Comparison of ENCODE assay signal across 32 cellular contexts in genomic region chr7:70460562-70460961, GRCh38.
"Had no signal": no experiment of that assay in that cellular context is flagged by ENCODE, and none has a peak within 500 bp of the region (broad histone marks: within the 10 kb centered on the region; RNA-seq: fewer than 3 reads in every experiment).

No MANE protein-coding gene starts in this region.

- H3K9me3 Mint-ChIP-seq: activated CD4-positive, alpha-beta T cell treated with anti-CD3 and anti-CD28 coated beads, Interleukin-2, amount 10 ng/mL, durations not matched to agents 24 days and 14 days; activated naive CD8-positive, alpha-beta T cell treated with anti-CD3 and anti-CD28 coated beads, Interleukin-2, amount 10 ng/mL, durations not matched to agents 7 days and 5 days; activated T-cell treated with anti-CD3 and anti-CD28 coated beads, Interleukin-2, amount 50 U/mL, for 24 hours; activated T-cell treated with anti-CD3 and anti-CD28 coated beads, Interleukin-2, amount 50 U/mL, for 72 hours; brain; central memory CD8-positive, alpha-beta T cell; dendritic cell treated with granulocyte-macrophage colony-stimulating factor and Interleukin-4, amounts not matched to agents 40 ng/mL and 50 ng/mL, for 4 days; endodermal cell; T-helper 2 cell treated with Interferon-gamma antibody and Interleukin-4, amounts not matched to agents 5 μg/mL and 100 μg/mL, for 36 hours had no signal

- H3K27me3 ChIP-seq: ascending aorta, dorsolateral prefrontal cortex, esophagus muscularis mucosa, foreskin keratinocyte, gastrocnemius medialis had no signal

- H3K9me3 ChIP-seq: ascending aorta, esophagus muscularis mucosa, gastrocnemius medialis had no signal

- H3K27ac Mint-ChIP-seq: activated CD4-positive, alpha-beta memory T cell treated with anti-CD3 and anti-CD28 coated beads, Interleukin-2, amount 10 ng/mL, durations not matched to agents 7 days and 5 days; activated CD4-positive, alpha-beta T cell treated with anti-CD3 and anti-CD28 coated beads for 36 hours; activated CD4-positive, alpha-beta T cell treated with anti-CD3 and anti-CD28 coated beads, Interleukin-2, amount 10 ng/mL, durations not matched to agents 24 days and 14 days; activated naive CD4-positive, alpha-beta T cell treated with anti-CD3 and anti-CD28 coated beads, Interleukin-2, amount 10 ng/mL, durations not matched to agents 7 days and 5 days; activated naive CD4-positive, alpha-beta T cell treated with anti-CD3 and anti-CD28 coated beads, Interleukin-2, amount 50 U/mL, for 72 hours; activated naive CD8-positive, alpha-beta T cell treated with anti-CD3 and anti-CD28 coated beads, Interleukin-2, amount 10 ng/mL, durations not matched to agents 7 days and 5 days; activated T-cell treated with anti-CD3 and anti-CD28 coated beads, Interleukin-2, amount 50 U/mL, for 24 hours; activated T-cell treated with anti-CD3 and anti-CD28 coated beads, Interleukin-2, amount 50 U/mL, for 72 hours; brain; dendritic cell treated with granulocyte-macrophage colony-stimulating factor and Interleukin-4, amounts not matched to agents 40 ng/mL and 50 ng/mL, for 4 days; endodermal cell; T-helper 17 cell; T-helper 2 cell treated with Interferon-gamma antibody and Interleukin-4, amounts not matched to agents 5 μg/mL and 100 μg/mL, for 36 hours had no signal

- H3K4me1 ChIP-seq: ascending aorta, foreskin keratinocyte, gastrocnemius medialis had no signal

- H3K4me3 ChIP-seq: ascending aorta, coronary artery, dorsolateral prefrontal cortex, esophagus muscularis mucosa, gastrocnemius medialis had no signal

- H3K4me3 Mint-ChIP-seq: activated CD4-positive, alpha-beta memory T cell treated with anti-CD3 and anti-CD28 coated beads, Interleukin-2, amount 10 ng/mL, durations not matched to agents 7 days and 5 days; activated CD4-positive, alpha-beta T cell treated with anti-CD3 and anti-CD28 coated beads for 36 hours; activated CD4-positive, alpha-beta T cell treated with anti-CD3 and anti-CD28 coated beads, Interleukin-2, amount 10 ng/mL, durations not matched to agents 24 days and 14 days; activated naive CD4-positive, alpha-beta T cell treated with anti-CD3 and anti-CD28 coated beads, Interleukin-2, amount 10 ng/mL, durations not matched to agents 7 days and 5 days; activated naive CD8-positive, alpha-beta T cell treated with anti-CD3 and anti-CD28 coated beads, Interleukin-2, amount 10 ng/mL, durations not matched to agents 7 days and 5 days; activated T-cell treated with anti-CD3 and anti-CD28 coated beads, Interleukin-2, amount 50 U/mL, for 24 hours; activated T-cell treated with anti-CD3 and anti-CD28 coated beads, Interleukin-2, amount 50 U/mL, for 72 hours; brain; central memory CD8-positive, alpha-beta T cell; dendritic cell treated with granulocyte-macrophage colony-stimulating factor and Interleukin-4, amounts not matched to agents 40 ng/mL and 50 ng/mL, for 4 days; endodermal cell; T-helper 17 cell; T-helper 2 cell treated with Interferon-gamma antibody and Interleukin-4, amounts not matched to agents 5 μg/mL and 100 μg/mL, for 36 hours had no signal

- H3K27me3 Mint-ChIP-seq: activated CD4-positive, alpha-beta memory T cell treated with anti-CD3 and anti-CD28 coated beads, Interleukin-2, amount 10 ng/mL, durations not matched to agents 7 days and 5 days; activated CD4-positive, alpha-beta T cell treated with anti-CD3 and anti-CD28 coated beads for 36 hours; activated CD4-positive, alpha-beta T cell treated with anti-CD3 and anti-CD28 coated beads, Interleukin-2, amount 10 ng/mL, durations not matched to agents 24 days and 14 days; activated naive CD4-positive, alpha-beta T cell treated with anti-CD3 and anti-CD28 coated beads, Interleukin-2, amount 10 ng/mL, durations not matched to agents 7 days and 5 days; activated T-cell treated with anti-CD3 and anti-CD28 coated beads, Interleukin-2, amount 50 U/mL, for 24 hours; central memory CD8-positive, alpha-beta T cell; dendritic cell treated with granulocyte-macrophage colony-stimulating factor and Interleukin-4, amounts not matched to agents 40 ng/mL and 50 ng/mL, for 4 days; T-helper 17 cell had no signal

- H3K4me1 Mint-ChIP-seq: activated CD4-positive, alpha-beta memory T cell treated with anti-CD3 and anti-CD28 coated beads, Interleukin-2, amount 10 ng/mL, durations not matched to agents 7 days and 5 days had no signal

- DNase-seq: activated CD4-positive, alpha-beta memory T cell treated with anti-CD3 and anti-CD28 coated beads, Interleukin-2, amount 10 ng/mL, durations not matched to agents 7 days and 5 days; activated CD4-positive, alpha-beta T cell treated with anti-CD3 and anti-CD28 coated beads for 36 hours; activated CD4-positive, alpha-beta T cell treated with anti-CD3 and anti-CD28 coated beads, Interleukin-2, amount 10 ng/mL, durations not matched to agents 24 days and 14 days; activated CD4-positive, CD25-positive, alpha-beta regulatory T cell; activated CD4-positive, CD25-positive, alpha-beta regulatory T cell treated with anti-CD3 and anti-CD28 coated beads, Interleukin-2, amount 50 U/mL, for 72 hours; activated CD8-positive, alpha-beta memory T cell treated with anti-CD3 and anti-CD28 coated beads, Interleukin-2, amount 50 U/mL, for 48 hours; activated gamma-delta T cell; activated naive CD4-positive, alpha-beta T cell; activated naive CD4-positive, alpha-beta T cell treated with anti-CD3 and anti-CD28 coated beads, Interleukin-2, amount 10 ng/mL, durations not matched to agents 7 days and 5 days; activated naive CD8-positive, alpha-beta T cell treated with anti-CD3 and anti-CD28 coated beads, Interleukin-2, amount 10 ng/mL, durations not matched to agents 7 days and 5 days; activated T-cell treated with anti-CD3 and anti-CD28 coated beads for 4 hours; activated T-cell treated with anti-CD3 and anti-CD28 coated beads, Interleukin-2, amount 50 U/mL, for 24 hours; activated T-cell treated with anti-CD3 and anti-CD28 coated beads, Interleukin-2, amount 50 U/mL, for 72 hours; dorsolateral prefrontal cortex; effector memory CD4-positive, alpha-beta T cell; endodermal cell; erythroblast; foreskin keratinocyte; gastrocnemius medialis; glutamatergic neuron; T-helper 1 cell; T-helper 17 cell; T1000 had no signal

- H3K36me3 Mint-ChIP-seq: activated naive CD4-positive, alpha-beta T cell treated with anti-CD3 and anti-CD28 coated beads, Interleukin-2, amount 10 ng/mL, durations not matched to agents 7 days and 5 days; activated naive CD4-positive, alpha-beta T cell treated with anti-CD3 and anti-CD28 coated beads, Interleukin-2, amount 50 U/mL, for 72 hours; activated naive CD8-positive, alpha-beta T cell treated with anti-CD3 and anti-CD28 coated beads, Interleukin-2, amount 10 ng/mL, durations not matched to agents 7 days and 5 days had no signal

- H3K36me3 ChIP-seq: ascending aorta, esophagus muscularis mucosa, gastrocnemius medialis had no signal

- H3K27ac ChIP-seq: ascending aorta, coronary artery, dorsolateral prefrontal cortex, esophagus muscularis mucosa, foreskin keratinocyte, gastrocnemius medialis had no signal

- FAIRE-seq: bronchial epithelial cell had no signal
